In the genomic region with DNA sequence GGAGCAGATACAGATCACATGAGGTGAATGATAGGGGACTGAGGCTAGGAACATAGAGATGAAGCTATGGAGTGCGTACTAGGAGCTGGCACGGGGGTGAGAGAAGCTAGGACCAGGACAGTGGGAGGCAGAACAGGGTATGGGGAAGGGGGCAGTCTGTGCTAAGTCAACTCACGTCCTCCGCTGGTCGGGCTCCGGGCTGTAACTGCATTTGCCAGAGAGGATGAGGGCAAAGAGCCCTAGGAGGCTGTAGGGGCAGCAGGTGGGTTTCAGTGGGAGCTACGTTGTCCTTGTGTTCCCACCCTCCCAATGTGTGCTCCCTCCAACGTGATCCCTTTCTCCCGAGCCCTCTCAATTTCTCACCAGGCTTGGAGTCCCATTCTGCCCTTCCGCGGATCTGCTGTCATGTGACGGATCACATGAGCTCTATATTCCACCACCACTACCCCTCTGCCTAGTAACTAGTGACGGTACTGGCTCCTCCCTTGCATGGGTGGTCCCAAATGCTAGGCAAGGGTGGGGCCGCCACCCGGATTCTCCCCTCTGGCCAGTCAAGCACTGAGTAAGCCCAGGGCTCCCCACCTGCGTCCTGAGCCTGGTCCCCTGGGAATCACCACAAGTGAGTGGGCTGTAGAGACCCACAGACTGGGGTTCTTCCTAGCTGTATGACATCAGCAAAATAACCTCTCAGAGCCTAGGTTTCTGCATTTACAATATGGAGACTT, we compare ENCODE assay signal across 8 cellular contexts. TPM values are rescaled to one million over a fixed set of nuclear protein-coding genes. Genes with fewer than 3 reads are reported as not detected.
DNase-seq lines count a peak whose midpoint lies in the region; ATAC-seq and TF ChIP-seq lines count a peak whose summit lies in the region.

A gene (minus strand): TSS at position 402 of the 725 bp plus-strand sequence. CDS start 22 bp downstream, at position 380.

- POLR2A ChIA-PET in T-cell (lab: Charles Lee) = interaction anchor here (0.5 to 2.5 kb wide), 13 partner anchors 15 to 492 kb away, joined by 3 to 16 read pairs (median 3); a partner anchor contains a TSS

- TF ChIP-seq CTCF in GM13977 (IDR thresholded peaks at IDR 0.05; ENCODE audit: extremely low read depth, insufficient read depth, missing control alignments) = no peak
- no peak for TF ChIP-seq CTCF in heart right ventricle (IDR thresholded peaks at IDR 0.05)
- TF ChIP-seq CTCF in upper lobe of right lung (IDR thresholded peaks at IDR 0.05) = no peak

- CTCF ChIA-PET in T-cell (lab: Charles Lee) = interaction anchor here (0.5 to 3.4 kb wide), 22 partner anchors 8 to 260 kb away, joined by 3 to 37 read pairs (median 4); a partner anchor contains a TSS

- H3K27ac ChIP-seq in heart right ventricle (peak within 1 kb of the TSS; percentile 5 to 94 (median 84)), upper lobe of right lung (peak within 1 kb of the TSS; percentile 87)

- H3K4me1 Mint-ChIP-seq in T-cell = peaks cover 4 to 14% (median 12%) of the 10 kb centered on the region in 3 donors

- H3K36me3 ChIP-seq in heart right ventricle = peaks cover 0 to 57% (median 9%) of the 10 kb centered on the region in 9 donors
- H3K36me3 ChIP-seq in upper lobe of right lung = peaks cover 27% of the 10 kb centered on the region

- DNase-seq in GM13977 (ENCODE audit: low spot score) (peak; percentile 98), NCI-H146 (lab: John Stamatoyannopoulos, UW) (peak; percentile 93), T-cell (peak; percentile 79 to 94 (median 86)), amniotic epithelial cell (ENCODE audit: low read depth) (peak; percentile 89), heart right ventricle (peak; percentile 85 to 96), posterior vena cava (ENCODE audit: low spot score) (peak; percentile 96), upper lobe of right lung (peak; percentile 90)

- no peaks in the 10 kb centered on the region for H3K9me3 ChIP-seq in heart right ventricle
- H3K9me3 ChIP-seq in upper lobe of right lung = no peaks in the 10 kb centered on the region

- H3K27me3 ChIP-seq in heart right ventricle = no peaks in the 10 kb centered on the region
- H3K27me3 ChIP-seq in upper lobe of right lung = no peaks in the 10 kb centered on the region

- H3K36me3 Mint-ChIP-seq in T-cell = peaks cover 24% of the 10 kb centered on the region

- H3K27me3 Mint-ChIP-seq in T-cell = no peaks in the 10 kb centered on the region

- no peak within 1 kb of the TSS for H3K4me3 Mint-ChIP-seq in T-cell

- ATAC-seq in HG02870 (IDR thresholded peaks at IDR 0.05; ENCODE audit: unreplicated experiment) (peak; percentile 98), T-cell (replicated peaks in 1 of 4) (peak; percentile 90 to 98 (median 90)), heart right ventricle (peak; percentile 95 to 98 (median 98)), upper lobe of right lung (peak; percentile 95)

- no peak within 1 kb of the TSS for H3K27ac Mint-ChIP-seq in T-cell

- H3K4me3 ChIP-seq in heart right ventricle (peak within 1 kb of the TSS; percentile 50 to 90 (median 72)), upper lobe of right lung (peak within 1 kb of the TSS; percentile 78)

- H3K9me3 Mint-ChIP-seq in T-cell = no peaks in the 10 kb centered on the region

- in situ Hi-C loops in GM13977 (cut with MboI; ENCODE audit: low pct_unique_long_range_greater_than_20kb, low sequenced_read_pairs, unreplicated experiment) = no loop called here

- peaks cover 4 to 41% (median 22%) of the 10 kb centered on the region in 9 donors for H3K4me1 ChIP-seq in heart right ventricle
- peaks cover 9% of the 10 kb centered on the region for H3K4me1 ChIP-seq in upper lobe of right lung

- intact Hi-C loops in heart right ventricle (cut with DNase I) (loop anchor here in 3 of 10 donors (2.0 to 10.0 kb wide), 3 partner anchors 56 to 64 kb away; a partner anchor contains a TSS), posterior vena cava (cut with DNase I) (loop anchor here in 1 of 2 donors (5.0 kb wide), 1 partner anchor 38 kb away; a partner anchor contains a TSS), upper lobe of right lung (cut with DNase I) (no loop called here)

- WGBS in heart right ventricle, 2 donors = 0 to 1% methylated on average over 16 of the region's 16 CpGs

RNA-seq across cellular contexts. Expression of the gene that starts here (rescaled TPM):
- total RNA-seq in T-cell (100 to 1,000 TPM in 3 of 5 donors, 10 to 100 TPM in 2; 67.4 to 168 (median 132) TPM), heart right ventricle (100 to 1,000 TPM in 2 of 10 donors, 10 to 100 TPM in 8; 56.3 to 132 (median 72.6) TPM), posterior vena cava (100 to 1,000 TPM in 1 of 2 donors, 10 to 100 TPM in 1; 80.9 to 137 TPM), upper lobe of right lung (207 TPM)
- 10 to 100 TPM; 31.9 to 34.6 TPM for polyA plus RNA-seq in heart right ventricle

Comparison
In these comparisons a context has a peak if more than half of its experiments do, and no peak if none do; other contexts are left out.
1. Peak in every context shown above with its lines: DNase-seq, ATAC-seq, H3K4me3 ChIP-seq and H3K27ac ChIP-seq.